28 cellular contexts compared by ENCODE assay signal in the genomic region with DNA sequence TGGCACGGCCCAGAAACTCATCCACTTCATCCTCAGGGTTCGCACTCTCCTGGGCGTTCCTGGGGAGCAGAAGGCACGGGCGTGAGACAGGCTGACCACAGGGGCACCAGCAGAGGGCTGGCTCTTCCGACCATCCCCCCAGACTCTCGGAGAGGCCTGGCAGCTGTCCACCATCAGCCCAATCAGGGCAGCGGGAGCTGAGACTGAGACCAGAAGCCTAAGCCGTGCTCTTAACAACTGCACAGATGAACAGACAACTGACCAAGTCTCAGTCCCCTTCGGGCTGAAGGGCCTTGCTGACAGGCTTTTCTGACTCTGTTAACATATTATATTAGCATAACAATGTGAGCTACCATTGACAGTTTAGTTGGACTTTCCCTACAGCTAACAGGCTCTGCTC.
A peak's percentile ranks its signal among the peaks of the same experiment; 100 is the strongest.
DNase-seq lines count a peak whose midpoint lies in the region; TF ChIP-seq lines count a peak whose summit lies in the region.
"Had no signal": no experiment of that assay in that cellular context is flagged by ENCODE, and none has a peak within 500 bp of the region (broad histone marks: within the 10 kb centered on the region; RNA-seq: fewer than 3 reads in every experiment).

No MANE protein-coding gene starts in this region.

- H2AFZ ChIP-seq in neural progenitor cell (replicated peaks), result no peak overlapping the region

- H3F3A ChIP-seq in neural progenitor cell (ENCODE audit: low read depth), result peaks cover 10% of the 10 kb centered on the region

- H3K9me3 ChIP-seq in HAP-1 (no peaks in the 10 kb centered on the region), endodermal cell (ENCODE audit: control insufficient read depth, low read length) (no peaks in the 10 kb centered on the region), neural progenitor cell (ENCODE audit: low read depth) (no peaks in the 10 kb centered on the region)
- H3K9me3 ChIP-seq: tibial nerve had no signal

- no peaks in the 10 kb centered on the region for H3K9me3 Mint-ChIP-seq in endodermal cell
- H3K9me3 Mint-ChIP-seq in neural progenitor cell, result no peaks in the 10 kb centered on the region
- no peaks in the 10 kb centered on the region for H3K9me3 Mint-ChIP-seq in activated T-cell treated with anti-CD3 and anti-CD28 coated beads, Interleukin-2, amount 50 U/mL, for 24 hours
- H3K9me3 Mint-ChIP-seq: activated naive CD8-positive, alpha-beta T cell treated with anti-CD3 and anti-CD28 coated beads, Interleukin-2, amount 50 U/mL, for 24 hours; HFFc6; IgD-negative memory B cell; memory B cell; naive thymus-derived CD4-positive, alpha-beta T cell had no signal

- H3K27ac Mint-ChIP-seq in endodermal cell (no peak overlapping the region), neural progenitor cell (no peak overlapping the region)
- H3K27ac Mint-ChIP-seq in activated T-cell treated with anti-CD3 and anti-CD28 coated beads, Interleukin-2, amount 50 U/mL, for 24 hours, result no peak overlapping the region
- H3K27ac Mint-ChIP-seq: activated naive CD8-positive, alpha-beta T cell treated with anti-CD3 and anti-CD28 coated beads, Interleukin-2, amount 50 U/mL, for 24 hours; HFFc6; IgD-negative memory B cell; memory B cell; naive thymus-derived CD4-positive, alpha-beta T cell had no signal

- H3K79me2 ChIP-seq in neural progenitor cell (ENCODE audit: low read depth), result no peaks in the 10 kb centered on the region

- no peaks in the 10 kb centered on the region for H3K36me3 ChIP-seq in HAP-1 (replicated peaks)
- no peaks in the 10 kb centered on the region for H3K36me3 ChIP-seq in endodermal cell (ENCODE audit: control insufficient read depth, insufficient read depth, low read length)
- H3K36me3 ChIP-seq in neural progenitor cell, result no peaks in the 10 kb centered on the region

- peak overlapping the region; percentile 38 for H3K4me2 ChIP-seq in neural progenitor cell

- no peaks in the 10 kb centered on the region for H3K27me3 Mint-ChIP-seq in endodermal cell (ENCODE audit: insufficient read depth)
- H3K27me3 Mint-ChIP-seq in neural progenitor cell (ENCODE audit: insufficient read depth, low read depth), result peaks cover 9% of the 10 kb centered on the region
- H3K27me3 Mint-ChIP-seq in activated T-cell treated with anti-CD3 and anti-CD28 coated beads, Interleukin-2, amount 50 U/mL, for 24 hours, result peaks cover 11% of the 10 kb centered on the region

- H3K4me1 ChIP-seq in HAP-1, result peaks cover 10% of the 10 kb centered on the region
- H3K4me1 ChIP-seq in endodermal cell (ENCODE audit: control insufficient read depth, insufficient read depth, low read length), result no peaks in the 10 kb centered on the region
- peaks cover 15% of the 10 kb centered on the region for H3K4me1 ChIP-seq in neural progenitor cell
- H3K4me1 ChIP-seq: foreskin keratinocyte, tibial nerve had no signal

- H3K36me3 Mint-ChIP-seq in endodermal cell (ENCODE audit: low read depth), result no peaks in the 10 kb centered on the region
- no peaks in the 10 kb centered on the region for H3K36me3 Mint-ChIP-seq in neural progenitor cell
- no peaks in the 10 kb centered on the region for H3K36me3 Mint-ChIP-seq in activated T-cell treated with anti-CD3 and anti-CD28 coated beads, Interleukin-2, amount 50 U/mL, for 24 hours (ENCODE audit: low read depth)
- H3K36me3 Mint-ChIP-seq: IgD-negative memory B cell; memory B cell; naive thymus-derived CD4-positive, alpha-beta T cell had no signal

- H3K27ac ChIP-seq in endodermal cell (ENCODE audit: low read depth, low read length) (no peak overlapping the region), neural progenitor cell (no peak overlapping the region), caudate nucleus (ENCODE audit: low read depth, low read length) (no peak overlapping the region)
- H3K27ac ChIP-seq: C4-2B, foreskin keratinocyte, tibial nerve had no signal

- TF ChIP-seq CTCF in endodermal cell (conservative IDR thresholded peaks at IDR 0.05), result peak; percentile 24
- TF ChIP-seq CTCF in neural progenitor cell (IDR thresholded peaks at IDR 0.05), result no peak

- no peak overlapping the region for H3K4me3 ChIP-seq in HAP-1
- H3K4me3 ChIP-seq in endodermal cell (ENCODE audit: low read length), result no peak overlapping the region
- no peak overlapping the region for H3K4me3 ChIP-seq in neural progenitor cell
- H3K4me3 ChIP-seq: tibial nerve had no signal

- DNase-seq in HAP-1 (ENCODE audit: low spot score in 2 of 2) (peak; percentile 65 to 88), endodermal cell (peak; percentile 78), iPS DF 19.7 (ENCODE audit: low read depth, low spot score) (peak; percentile 38), neural progenitor cell (ENCODE audit: low spot score) (peak; percentile 51), activated T-cell treated with anti-CD3 and anti-CD28 coated beads for 4 hours (no peak), NOMO-1 (lab: John Stamatoyannopoulos, UW; ENCODE audit: unreplicated experiment in 2 of 2) (no peak), caudate nucleus (lab: John Stamatoyannopoulos, UW) (no peak)
- no peak for DNase-seq in activated T-cell treated with anti-CD3 and anti-CD28 coated beads, Interleukin-2, amount 50 U/mL, for 24 hours
- DNase-seq: activated gamma-delta T cell treated with Interleukin-2 at 50 U/mL for 16 hours; activated naive CD8-positive, alpha-beta T cell treated with anti-CD3 and anti-CD28 coated beads, Interleukin-2, amount 50 U/mL, for 24 hours; activated T-cell treated with anti-CD3 and anti-CD28 coated beads, Interleukin-2, amount 50 U/mL, for 1 hour; effector CD8-positive, alpha-beta T cell; foreskin keratinocyte; HFFc6; hippocampal formation; naive thymus-derived CD4-positive, alpha-beta T cell; NCI-H1105; NCI-H2081; NCI-H82; SHP77; stimulated activated CD4-positive, alpha-beta T cell treated with anti-CD3 and anti-CD28 coated beads, Interleukin-12 subunit alpha, Interleukin-12 subunit beta, amount 100 ng/mL, for 4 hours; stimulated activated CD4-positive, alpha-beta T cell treated with anti-CD3 and anti-CD28 coated beads, Interleukin-4, amount 100 ng/mL, for 24 hours; stimulated activated naive CD8-positive, alpha-beta T cell treated with anti-CD3 and anti-CD28 coated beads, Interleukin-15, Interleukin-2, amounts not matched to agents 100 U/mL and 50 U/mL, for 24 hours; T-helper 1 cell had no signal

- H3K27me3 ChIP-seq in HAP-1 (ENCODE audit: low read depth) (peaks cover 3% of the 10 kb centered on the region; the same call in 1 of the 2 replicates), endodermal cell (ENCODE audit: control insufficient read depth, insufficient read depth, low read length, poor library complexity, severe bottlenecking) (peaks cover 5% of the 10 kb centered on the region), neural progenitor cell (peaks cover 20% of the 10 kb centered on the region)
- H3K27me3 ChIP-seq: tibial nerve had no signal

- H3K4me3 Mint-ChIP-seq in endodermal cell (no peak overlapping the region), neural progenitor cell (no peak overlapping the region)
- H3K4me3 Mint-ChIP-seq in activated T-cell treated with anti-CD3 and anti-CD28 coated beads, Interleukin-2, amount 50 U/mL, for 24 hours, result no peak overlapping the region
- H3K4me3 Mint-ChIP-seq: activated naive CD8-positive, alpha-beta T cell treated with anti-CD3 and anti-CD28 coated beads, Interleukin-2, amount 50 U/mL, for 24 hours; HFFc6; IgD-negative memory B cell; memory B cell; naive thymus-derived CD4-positive, alpha-beta T cell had no signal

- H4K20me1 ChIP-seq in neural progenitor cell (ENCODE audit: low read depth), result no peaks in the 10 kb centered on the region

- no peak overlapping the region for H3K9ac ChIP-seq in endodermal cell (ENCODE audit: extremely low read depth, low read length, poor library complexity, severe bottlenecking)
- H3K9ac ChIP-seq in neural progenitor cell, result no peak overlapping the region

- WGBS in endodermal cell (ENCODE audit: insufficient coverage in 1 of 2, insufficient read length in 1 of 2), 2 experiments, result 25 to 50% methylated on average over 3 to 10 of the region's 10 CpGs

- H3K4me1 Mint-ChIP-seq in endodermal cell (peaks cover 31% of the 10 kb centered on the region), neural progenitor cell (peaks cover 23% of the 10 kb centered on the region)
- H3K4me1 Mint-ChIP-seq in activated T-cell treated with anti-CD3 and anti-CD28 coated beads, Interleukin-2, amount 50 U/mL, for 24 hours (ENCODE audit: low read depth), result no peaks in the 10 kb centered on the region
- H3K4me1 Mint-ChIP-seq: activated naive CD8-positive, alpha-beta T cell treated with anti-CD3 and anti-CD28 coated beads, Interleukin-2, amount 50 U/mL, for 24 hours had no signal

- in situ Hi-C loops in HAP-1 (cut with MboI; ENCODE audit: low sequenced_read_pairs), result no loop called here

Comparison
In these comparisons a context has a peak if more than half of its experiments do, and no peak if none do; other contexts are left out.
1. DNase-seq: peak in HAP-1 (2 of 2), endodermal cell (single experiment), iPS DF 19.7 (single experiment) and neural progenitor cell (single experiment); none in activated T-cell treated with anti-CD3 and anti-CD28 coated beads for 4 hours (single experiment), NOMO-1 (0 of 2), activated T-cell treated with anti-CD3 and anti-CD28 coated beads, Interleukin-2, amount 50 U/mL, for 24 hours (single experiment) and caudate nucleus (0 of 61).